ENCODE assay signal across 22 cellular contexts in genomic region chr13:77535448-77535847, GRCh38. TPM values are rescaled to one million over a fixed set of nuclear protein-coding genes. Genes with fewer than 3 reads are reported as not detected.
DNase-seq lines count a peak whose midpoint lies in the region; ATAC-seq and TF ChIP-seq lines count a peak whose summit lies in the region.
"Had no signal": no experiment of that assay in that cellular context is flagged by ENCODE, and none has a peak within 500 bp of the region (broad histone marks: within the 10 kb centered on the region; RNA-seq: fewer than 3 reads in every experiment).

Gene SCEL, plus strand, starts transcription at chr13:77535706. Its CDS starts 20,170 bp downstream, at chr13:77555876.

- H3K27ac ChIP-seq in effector memory CD4-positive, alpha-beta T cell (ENCODE audit: insufficient read depth, low read length, poor library complexity, severe bottlenecking): no peak within 1 kb of the TSS
- no peak within 1 kb of the TSS for H3K27ac ChIP-seq in uterus
- H3K27ac ChIP-seq: neutrophil, right lobe of liver, testis, WERI-Rb-1 had no signal

- H3K36me3 ChIP-seq in kidney epithelial cell (ENCODE audit: control insufficient read depth, insufficient read depth, low read length): no peaks in the 10 kb centered on the region
- no peaks in the 10 kb centered on the region for H3K36me3 ChIP-seq in effector memory CD4-positive, alpha-beta T cell (ENCODE audit: control insufficient read depth, insufficient read depth, low read length)
- H3K36me3 ChIP-seq in uterus: no peaks in the 10 kb centered on the region
- H3K36me3 ChIP-seq: neutrophil, right lobe of liver, WERI-Rb-1 had no signal

- ATAC-seq in GM18505 (IDR thresholded peaks at IDR 0.05; ENCODE audit: unreplicated experiment): no peak
- ATAC-seq in HG03159 (IDR thresholded peaks at IDR 0.05; ENCODE audit: unreplicated experiment): no peak
- ATAC-seq: right lobe of liver, T-cell had no signal

- intact Hi-C loops in uterus (cut with DNase I; ENCODE audit: low total_unique reads): no loop called here

- no peaks in the 10 kb centered on the region for H3K27me3 ChIP-seq in kidney epithelial cell (ENCODE audit: control insufficient read depth, insufficient read depth, low read length)
- peaks cover 2% of the 10 kb centered on the region for H3K27me3 ChIP-seq in effector memory CD4-positive, alpha-beta T cell (replicated peaks; ENCODE audit: control insufficient read depth, insufficient read depth, low read length, poor library complexity, severe bottlenecking)
- peaks cover 0 to 4% of the 10 kb centered on the region in 2 donors for H3K27me3 ChIP-seq in uterus
- H3K27me3 ChIP-seq: neutrophil, testis had no signal

- TF ChIP-seq POLR2A in uterus (IDR thresholded peaks at IDR 0.05) (no peak), GM18505 (IDR thresholded peaks at IDR 0.05; ENCODE audit: borderline replicate concordance, extremely low read depth, insufficient read depth, insufficient read length) (no peak)

- DNase-seq in HT-29 (ENCODE audit: low spot score) (peak; percentile 86), SW480 (ENCODE audit: low spot score) (peak; percentile 70), kidney epithelial cell (ENCODE audit: low read depth) (no peak), renal cortical epithelial cell (ENCODE audit: low read depth) (peak; percentile 80), uterus (no peak)
- no peak for DNase-seq in effector memory CD4-positive, alpha-beta T cell
- DNase-seq: amygdala; DMS 273 treated with DMSO at 0.1 percent for 48 hours; endodermal cell; H9; mesenchymal stem cell; MM.1S; NCI-H2107; right lobe of liver; RPMI8226; stimulated activated CD4-positive, alpha-beta T cell treated with anti-CD3 and anti-CD28 coated beads, Interleukin-2, amount 100 ng/mL, for 48 hours; T-cell; testis; WERI-Rb-1 had no signal

- no peaks in the 10 kb centered on the region for H3K9me3 ChIP-seq in effector memory CD4-positive, alpha-beta T cell (ENCODE audit: control insufficient read depth, low read length)
- no peaks in the 10 kb centered on the region for H3K9me3 ChIP-seq in uterus
- H3K9me3 ChIP-seq: neutrophil, right lobe of liver, testis had no signal

- no peaks in the 10 kb centered on the region for H3K4me1 ChIP-seq in effector memory CD4-positive, alpha-beta T cell (ENCODE audit: control insufficient read depth, insufficient read depth, low read length, poor library complexity, severe bottlenecking)
- no peaks in the 10 kb centered on the region for H3K4me1 ChIP-seq in uterus
- H3K4me1 ChIP-seq: right lobe of liver, testis had no signal

- TF ChIP-seq CTCF in kidney epithelial cell (IDR thresholded peaks at IDR 0.05; ENCODE audit: insufficient read depth, low read length, poor library complexity, severe bottlenecking) (no peak), uterus (IDR thresholded peaks at IDR 0.05) (no peak)

- peak within 1 kb of the TSS; percentile 17 for H3K4me3 ChIP-seq in kidney epithelial cell (ENCODE audit: low read depth, low read length)
- H3K4me3 ChIP-seq in effector memory CD4-positive, alpha-beta T cell (ENCODE audit: insufficient read depth, low read depth, low read length, poor library complexity, severe bottlenecking): no peak within 1 kb of the TSS
- H3K4me3 ChIP-seq in uterus: no peak within 1 kb of the TSS
- H3K4me3 ChIP-seq: right lobe of liver, testis had no signal

RNA-seq across cellular contexts. Expression of gene SCEL, which starts in this region (rescaled TPM):
- 2.1 and 3.9 TPM in 2 replicates for total RNA-seq in HT-29 (2014; rRNA removed; shearing (Covaris generic))
- 9.3 and 14.7 TPM in 2 replicates for total RNA-seq in kidney epithelial cell
- total RNA-seq in renal cortical epithelial cell: 4.6 and 255 TPM in 2 replicates
- total RNA-seq in uterus: under 1 TPM in 1 of 4 donors, not detected in 3; 0.48 TPM
- total RNA-seq: H9, right lobe of liver had no signal

Comparison
In these comparisons a context has a peak if more than half of its experiments do, and no peak if none do; other contexts are left out.
1. DNase-seq: peak in HT-29 (single experiment), SW480 (single experiment) and renal cortical epithelial cell (single experiment); none in kidney epithelial cell (single experiment), effector memory CD4-positive, alpha-beta T cell (0 of 3) and uterus (0 of 2).